20 cellular contexts compared by ENCODE assay signal in the genomic region with DNA sequence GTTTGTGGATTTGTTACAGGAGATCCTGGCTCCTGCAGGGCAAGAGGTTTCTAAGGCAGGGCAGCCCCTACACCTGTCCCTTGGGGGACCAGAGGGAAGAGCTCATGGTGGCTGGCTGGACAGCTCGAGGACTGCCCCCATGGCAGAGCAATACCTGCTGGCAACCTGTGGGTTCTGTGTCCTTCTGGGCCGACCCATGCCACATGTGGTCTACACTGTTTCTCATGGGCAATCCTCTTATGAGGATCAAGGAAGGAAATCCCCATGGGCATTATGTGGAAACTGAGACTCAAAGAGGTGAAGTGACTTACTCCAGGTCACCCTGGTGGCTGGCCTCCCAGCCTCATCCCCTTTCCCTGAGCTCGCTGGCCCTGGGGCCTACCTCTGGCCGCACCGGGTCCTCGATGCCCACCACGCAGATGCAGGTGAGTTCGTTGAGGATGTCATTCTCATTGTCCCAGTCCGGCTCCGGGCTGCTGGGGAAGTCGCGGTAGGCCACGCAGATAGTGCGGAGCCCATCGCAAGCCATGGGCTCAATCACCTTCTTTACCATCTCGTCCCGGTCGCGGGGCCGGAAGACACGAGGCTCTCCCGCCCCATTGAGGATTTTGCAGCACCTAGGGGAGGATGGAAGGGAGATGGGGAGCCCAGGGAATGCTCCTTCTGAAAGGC.
"Had no signal": no experiment of that assay in that cellular context is flagged by ENCODE, and none has a peak within 500 bp of the region (broad histone marks: within the 10 kb centered on the region; RNA-seq: fewer than 3 reads in every experiment).

No MANE protein-coding gene starts in this region.

- ATAC-seq: body of pancreas, left lobe of liver, sciatic nerve, WTC11 had no signal

- H3K36me3 ChIP-seq: ovary, suprapubic skin, transverse colon had no signal

- H3K27ac ChIP-seq: body of pancreas, ovary, suprapubic skin, transverse colon had no signal

- H3K36me3 Mint-ChIP-seq: naive B cell had no signal

- H3K4me1 ChIP-seq: body of pancreas had no signal

- DNase-seq: activated naive CD8-positive, alpha-beta T cell treated with anti-CD3 and anti-CD28 coated beads for 36 hours; activated T-cell treated with anti-CD3 and anti-CD28 coated beads for 4 hours; amygdala; endodermal cell; foreskin melanocyte; naive B cell; ovary; stimulated activated CD4-positive, alpha-beta T cell treated with anti-CD3 and anti-CD28 coated beads, Interleukin-12 subunit alpha, Interleukin-12 subunit beta, amount 100 ng/mL, for 4 hours; stimulated activated CD4-positive, alpha-beta T cell treated with anti-CD3 and anti-CD28 coated beads, Interleukin-1b, Interleukin-23, amount 100 ng/mL, for 48 hours; transverse colon had no signal

- H3K4me1 Mint-ChIP-seq: WTC11 had no signal

- H3K27ac Mint-ChIP-seq: activated CD4-positive, alpha-beta T cell treated with anti-CD3 and anti-CD28 coated beads for 36 hours; activated naive CD8-positive, alpha-beta T cell treated with anti-CD3 and anti-CD28 coated beads for 36 hours; activated T-helper 1 cell treated with anti-CD3 and anti-CD28 coated beads, Interleukin-12 subunit alpha, Interleukin-12 subunit beta, Interleukin-2, Interleukin-4 antibody, amounts not matched to agents 30 ng/mL and 10 ng/mL and 1 ng/mL, durations not matched to agents 14 hours and 24 hours and 36 hours; stimulated activated naive CD8-positive, alpha-beta T cell treated with anti-CD3 and anti-CD28 coated beads, Interleukin-15, Interleukin-2, amounts not matched to agents 100 ng/mL and 50 ng/mL, for 24 hours; WTC11 had no signal

- H3K4me3 Mint-ChIP-seq: activated CD4-positive, alpha-beta T cell treated with anti-CD3 and anti-CD28 coated beads for 36 hours; activated naive CD8-positive, alpha-beta T cell treated with anti-CD3 and anti-CD28 coated beads for 36 hours; activated T-helper 1 cell treated with anti-CD3 and anti-CD28 coated beads, Interleukin-12 subunit alpha, Interleukin-12 subunit beta, Interleukin-2, Interleukin-4 antibody, amounts not matched to agents 30 ng/mL and 10 ng/mL and 1 ng/mL, durations not matched to agents 14 hours and 24 hours and 36 hours; endodermal cell; neural crest cell; stimulated activated naive CD8-positive, alpha-beta T cell treated with anti-CD3 and anti-CD28 coated beads, Interleukin-15, Interleukin-2, amounts not matched to agents 100 ng/mL and 50 ng/mL, for 24 hours; WTC11 had no signal

- H3K9me3 ChIP-seq: body of pancreas, ovary, suprapubic skin, transverse colon had no signal

- H3K4me3 ChIP-seq: body of pancreas, dorsolateral prefrontal cortex, ovary, suprapubic skin, transverse colon had no signal

- H3K9me3 Mint-ChIP-seq: activated naive CD8-positive, alpha-beta T cell treated with anti-CD3 and anti-CD28 coated beads for 36 hours; activated T-helper 1 cell treated with anti-CD3 and anti-CD28 coated beads, Interleukin-12 subunit alpha, Interleukin-12 subunit beta, Interleukin-2, Interleukin-4 antibody, amounts not matched to agents 30 ng/mL and 10 ng/mL and 1 ng/mL, durations not matched to agents 14 hours and 24 hours and 36 hours; neural crest cell; stimulated activated naive CD8-positive, alpha-beta T cell treated with anti-CD3 and anti-CD28 coated beads, Interleukin-15, Interleukin-2, amounts not matched to agents 100 ng/mL and 50 ng/mL, for 24 hours had no signal

- H3K27me3 ChIP-seq: body of pancreas, dorsolateral prefrontal cortex, ovary, suprapubic skin, transverse colon had no signal
